ENCODE assay signal across 1 cellular context in genomic region chr9:109122726-109123621, GRCh38.
A peak's percentile ranks its signal among the peaks of the same experiment; 100 is the strongest.
TF ChIP-seq lines count a peak whose summit lies in the region.

No MANE protein-coding gene starts in this region.

TF ChIP-seq in HepG2, 621 proteins besides CTCF, POLR2A, EP300 and RAD21 (continues in another document):
- TF ChIP-seq CSRNP1 (CRISPR knock-in tag; IDR thresholded peaks at IDR 0.05) (no peak), ZNF609 (CRISPR knock-in tag; IDR thresholded peaks at IDR 0.05; ENCODE audit: borderline replicate concordance) (no peak), ISL2 (CRISPR knock-in tag; IDR thresholded peaks at IDR 0.05) (0 out of 2 replicates have a peak, but pooled peaks have one; percentile 17), KDM3A (CRISPR knock-in tag; IDR thresholded peaks at IDR 0.05; ENCODE audit: low read depth) (no peak), SP5 (CRISPR knock-in tag; IDR thresholded peaks at IDR 0.05; ENCODE audit: borderline replicate concordance, low read depth) (no peak), SRY (CRISPR knock-in tag; IDR thresholded peaks at IDR 0.05) (no peak), SMC3 (IDR thresholded peaks at IDR 0.05; ENCODE audit: low read length) (no peak), ZNF329 (CRISPR knock-in tag; IDR thresholded peaks at IDR 0.05; ENCODE audit: low read depth) (no peak), LCORL (IDR thresholded peaks at IDR 0.05) (peak; percentile 31; the same call in 1 of the 2 replicates), LCORL (CRISPR knock-in tag; IDR thresholded peaks at IDR 0.05) (peak; percentile 60; the same call in 1 of the 2 replicates), HOXA9 (CRISPR knock-in tag; IDR thresholded peaks at IDR 0.05; ENCODE audit: borderline replicate concordance) (no peak), NPAS2 (CRISPR knock-in tag; IDR thresholded peaks at IDR 0.05; ENCODE audit: borderline replicate concordance) (no peak), RARG (CRISPR knock-in tag; IDR thresholded peaks at IDR 0.05; ENCODE audit: low read depth) (no peak), ZNF205 (CRISPR knock-in tag; IDR thresholded peaks at IDR 0.05) (no peak), ONECUT2 (CRISPR knock-in tag; IDR thresholded peaks at IDR 0.05) (no peak), DPF2 (CRISPR knock-in tag; IDR thresholded peaks at IDR 0.05; ENCODE audit: borderline replicate concordance, low read depth) (no peak), ZNF18 (CRISPR knock-in tag; IDR thresholded peaks at IDR 0.05; ENCODE audit: insufficient replicate concordance) (no peak), CCDC6 (CRISPR knock-in tag; IDR thresholded peaks at IDR 0.05) (no peak), YEATS4 (CRISPR knock-in tag; IDR thresholded peaks at IDR 0.05; ENCODE audit: borderline replicate concordance) (peak; percentile 36; the same call in 1 of the 2 replicates), JARID2 (CRISPR knock-in tag; IDR thresholded peaks at IDR 0.05; ENCODE audit: insufficient replicate concordance) (no peak), ZNF879 (CRISPR knock-in tag; IDR thresholded peaks at IDR 0.05) (no peak), PRDM10 (CRISPR knock-in tag; IDR thresholded peaks at IDR 0.05; ENCODE audit: low read depth) (no peak), ZNF503 (CRISPR knock-in tag; IDR thresholded peaks at IDR 0.05) (no peak), PHF21A (CRISPR knock-in tag; IDR thresholded peaks at IDR 0.05) (0 out of 2 replicates have a peak, but pooled peaks have one; percentile 33), XBP1 (CRISPR knock-in tag; IDR thresholded peaks at IDR 0.05) (no peak), KIAA2018 (CRISPR knock-in tag; IDR thresholded peaks at IDR 0.05; ENCODE audit: borderline replicate concordance) (no peak)
- TF ChIP-seq, protein P1, sequence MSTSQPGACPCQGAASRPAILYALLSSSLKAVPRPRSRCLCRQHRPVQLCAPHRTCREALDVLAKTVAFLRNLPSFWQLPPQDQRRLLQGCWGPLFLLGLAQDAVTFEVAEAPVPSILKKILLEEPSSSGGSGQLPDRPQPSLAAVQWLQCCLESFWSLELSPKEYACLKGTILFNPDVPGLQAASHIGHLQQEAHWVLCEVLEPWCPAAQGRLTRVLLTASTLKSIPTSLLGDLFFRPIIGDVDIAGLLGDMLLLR (CRISPR knock-in tag; IDR thresholded peaks at IDR 0.05): no peak
- TF ChIP-seq, protein P2, sequence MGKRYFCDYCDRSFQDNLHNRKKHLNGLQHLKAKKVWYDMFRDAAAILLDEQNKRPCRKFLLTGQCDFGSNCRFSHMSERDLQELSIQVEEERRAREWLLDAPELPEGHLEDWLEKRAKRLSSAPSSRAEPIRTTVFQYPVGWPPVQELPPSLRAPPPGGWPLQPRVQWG (CRISPR knock-in tag; IDR thresholded peaks at IDR 0.05; ENCODE audit: borderline replicate concordance, low read depth): no peak
- TF ChIP-seq, protein P3, sequence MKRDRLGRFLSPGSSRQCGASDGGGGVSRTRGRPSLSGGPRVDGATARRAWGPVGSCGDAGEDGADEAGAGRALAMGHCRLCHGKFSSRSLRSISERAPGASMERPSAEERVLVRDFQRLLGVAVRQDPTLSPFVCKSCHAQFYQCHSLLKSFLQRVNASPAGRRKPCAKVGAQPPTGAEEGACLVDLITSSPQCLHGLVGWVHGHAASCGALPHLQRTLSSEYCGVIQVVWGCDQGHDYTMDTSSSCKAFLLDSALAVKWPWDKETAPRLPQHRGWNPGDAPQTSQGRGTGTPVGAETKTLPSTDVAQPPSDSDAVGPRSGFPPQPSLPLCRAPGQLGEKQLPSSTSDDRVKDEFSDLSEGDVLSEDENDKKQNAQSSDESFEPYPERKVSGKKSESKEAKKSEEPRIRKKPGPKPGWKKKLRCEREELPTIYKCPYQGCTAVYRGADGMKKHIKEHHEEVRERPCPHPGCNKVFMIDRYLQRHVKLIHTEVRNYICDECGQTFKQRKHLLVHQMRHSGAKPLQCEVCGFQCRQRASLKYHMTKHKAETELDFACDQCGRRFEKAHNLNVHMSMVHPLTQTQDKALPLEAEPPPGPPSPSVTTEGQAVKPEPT (CRISPR knock-in tag; IDR thresholded peaks at IDR 0.05; ENCODE audit: low read depth): no peak
